In genomic region chr6:35737413-35738211, GRCh38 we compare ENCODE assay signal across 9 cellular contexts. TPM values are rescaled to one million over a fixed set of nuclear protein-coding genes. Genes with fewer than 3 reads are reported as not detected.
DNase-seq lines count a peak whose midpoint lies in the region; ATAC-seq and TF ChIP-seq lines count a peak whose summit lies in the region.
"Had no signal": no experiment of that assay in that cellular context is flagged by ENCODE, and none has a peak within 500 bp of the region (broad histone marks: within the 10 kb centered on the region; RNA-seq: fewer than 3 reads in every experiment).

No MANE protein-coding gene starts in this region.

- DNase-seq in activated T-cell treated with anti-CD3 and anti-CD28 coated beads, Interleukin-2, amount 50 U/mL, for 1 hour = peak; percentile 48
- no peak for DNase-seq in activated T-cell treated with anti-CD3 and anti-CD28 coated beads for 4 hours
- DNase-seq in NAMALWA (ENCODE audit: low spot score) = peak; percentile 87
- peak; percentile 70 for DNase-seq in RPMI7951 (ENCODE audit: low read depth)
- DNase-seq in cardiac fibroblast (ENCODE audit: low read depth in 2 of 2) = peak; percentile 91 to 94
- peak in 1 of 2 donors; percentile 76 for DNase-seq in upper lobe of left lung

- no peak for TF ChIP-seq EP300 in upper lobe of left lung (IDR thresholded peaks at IDR 0.05)

- peak; percentile 100 for TF ChIP-seq RAD21 in liver (IDR thresholded peaks at IDR 0.05)

- H3K9ac ChIP-seq in liver (ENCODE audit: low read depth in 1 of 2, low read length in 2 of 2) = no peak overlapping the region

- peak; percentile 92 for ATAC-seq in upper lobe of left lung (ENCODE audit: low FRiP score in 2 of 2)
- ATAC-seq in HG03039 (IDR thresholded peaks at IDR 0.05; ENCODE audit: unreplicated experiment) = no peak

- no peak for TF ChIP-seq POLR2A in upper lobe of left lung (IDR thresholded peaks at IDR 0.05)

- H3K27me3 ChIP-seq in liver (ENCODE audit: control insufficient read depth in 4 of 4, insufficient read depth in 4 of 4, low read length in 3 of 4) (no peaks in the 10 kb centered on the region), upper lobe of left lung (no peaks in the 10 kb centered on the region)

- TF ChIP-seq CTCF in cardiac fibroblast (IDR thresholded peaks at IDR 0.05; ENCODE audit: low read depth, low read length) (peak; percentile 86), liver (IDR thresholded peaks at IDR 0.05; ENCODE audit: low read depth, low read length, missing input control) (peak; percentile 97), upper lobe of left lung (IDR thresholded peaks at IDR 0.05) (peak; percentile 73 to 95 (median 93))

- H3K9me3 ChIP-seq in liver (ENCODE audit: control insufficient read depth in 4 of 4, low read length in 3 of 4) = no peaks in the 10 kb centered on the region
- H3K9me3 ChIP-seq in upper lobe of left lung = no peaks in the 10 kb centered on the region

- H3K4me3 ChIP-seq in cardiac fibroblast (replicated peaks in 1 of 2; ENCODE audit: low read depth in 2 of 2, low read length in 2 of 2) (no peak overlapping the region), liver (ENCODE audit: low read depth in 1 of 3, low read length in 3 of 3) (no peak overlapping the region), upper lobe of left lung (no peak overlapping the region)

- H3K27ac ChIP-seq in liver (ENCODE audit: low read depth in 1 of 2, low read length in 2 of 2) (no peak overlapping the region), upper lobe of left lung (peak overlapping the region in 1 of 4 donors; percentile 21)

- WGBS in liver = 52% methylated on average over 16 of the region's 16 CpGs
- WGBS in upper lobe of left lung, 2 donors = 56 to 59% methylated on average over 15 to 16 of the region's 16 CpGs

- peaks cover 10 to 24% (median 22%) of the 10 kb centered on the region in 4 donors for H3K4me1 ChIP-seq in liver (ENCODE audit: control insufficient read depth in 4 of 4, insufficient read depth in 4 of 4, low read length in 3 of 4)
- H3K4me1 ChIP-seq in upper lobe of left lung = peaks cover 36 to 41% (median 38%) of the 10 kb centered on the region in 4 donors

- H3K36me3 ChIP-seq in liver (ENCODE audit: control insufficient read depth in 4 of 4, insufficient read depth in 3 of 4, low read depth in 1 of 4, low read length in 3 of 4) (no peaks in the 10 kb centered on the region), upper lobe of left lung (no peaks in the 10 kb centered on the region)

TF ChIP-seq in liver, 16 proteins besides CTCF, POLR2A, EP300 and RAD21:
- peak; percentile 39 for TF ChIP-seq YY1 (IDR thresholded peaks at IDR 0.05)
- peak; percentile 20 for TF ChIP-seq FOXA1 (IDR thresholded peaks at IDR 0.05)
- TF ChIP-seq, protein P1, sequence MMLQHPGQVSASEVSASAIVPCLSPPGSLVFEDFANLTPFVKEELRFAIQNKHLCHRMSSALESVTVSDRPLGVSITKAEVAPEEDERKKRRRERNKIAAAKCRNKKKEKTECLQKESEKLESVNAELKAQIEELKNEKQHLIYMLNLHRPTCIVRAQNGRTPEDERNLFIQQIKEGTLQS (IDR thresholded peaks at IDR 0.05) = peak; percentile 90
- TF ChIP-seq RXRA (IDR thresholded peaks at IDR 0.05) = peak in 1 of 2 donors; percentile 16
- no peak for TF ChIP-seq HNF4G (IDR thresholded peaks at IDR 0.05)
TF ChIP-seq in liver: peak in this region for 4.

RNA-seq across cellular contexts. Expression of gene ARMC12, which starts 0.8 kb away (rescaled TPM):
- not detected in 2 replicates for total RNA-seq in RPMI7951 (2014; rRNA removed; shearing (Covaris generic))
- under 1 TPM in 1 of 2 donors, not detected in 1; 0.42 TPM for total RNA-seq in liver
- polyA plus RNA-seq in liver = under 1 TPM; 0.43 to 0.64 TPM
- 1 to 10 TPM in 1 of 6 donors, under 1 TPM in 4, not detected in 1; 0.46 to 6.3 (median 0.74) TPM for total RNA-seq in upper lobe of left lung
- total RNA-seq: urinary bladder had no signal

RNA-seq across cellular contexts. Expression of gene CLPSL2, which starts 38.8 kb away (rescaled TPM):
- not detected in 2 replicates for total RNA-seq in RPMI7951 (2014; rRNA removed; shearing (Covaris generic))
- total RNA-seq in liver (not detected), upper lobe of left lung (not detected)
- not detected for polyA plus RNA-seq in liver
- total RNA-seq: urinary bladder had no signal
- polyA plus RNA-seq: urinary bladder had no signal

RNA-seq across cellular contexts. Expression of gene CLPSL1, which starts 43.2 kb away (rescaled TPM):
- not detected in 2 replicates for total RNA-seq in RPMI7951 (2014; rRNA removed; shearing (Covaris generic))
- total RNA-seq in liver (not detected), upper lobe of left lung (not detected)
- polyA plus RNA-seq in liver = not detected
- total RNA-seq: urinary bladder had no signal
- polyA plus RNA-seq: urinary bladder had no signal

RNA-seq across cellular contexts. Expression of gene FKBP5, which starts 48.9 kb away (rescaled TPM):
- total RNA-seq in RPMI7951 (2014; rRNA removed; shearing (Covaris generic)) = under 0.01 and 0.10 TPM in 2 replicates
- total RNA-seq in liver = 100 to 1,000 TPM in 1 of 2 donors, 10 to 100 TPM in 1; 10.3 to 132 TPM
- 10 to 100 TPM; 61.7 to 65.8 TPM for polyA plus RNA-seq in liver
- total RNA-seq in upper lobe of left lung = 100 to 1,000 TPM; 112 to 203 (median 143) TPM

RNA-seq across cellular contexts. Expression of gene CLPS, which starts 59.5 kb away (rescaled TPM):
- total RNA-seq in RPMI7951 (2014; rRNA removed; shearing (Covaris generic)) = not detected in 2 replicates
- total RNA-seq in liver (not detected), upper lobe of left lung (1 to 10 TPM in 2 of 6 donors, not detected in 4; 3.2 to 8.0 TPM)
- not detected for polyA plus RNA-seq in liver
- total RNA-seq: urinary bladder had no signal
